In the genomic region with DNA sequence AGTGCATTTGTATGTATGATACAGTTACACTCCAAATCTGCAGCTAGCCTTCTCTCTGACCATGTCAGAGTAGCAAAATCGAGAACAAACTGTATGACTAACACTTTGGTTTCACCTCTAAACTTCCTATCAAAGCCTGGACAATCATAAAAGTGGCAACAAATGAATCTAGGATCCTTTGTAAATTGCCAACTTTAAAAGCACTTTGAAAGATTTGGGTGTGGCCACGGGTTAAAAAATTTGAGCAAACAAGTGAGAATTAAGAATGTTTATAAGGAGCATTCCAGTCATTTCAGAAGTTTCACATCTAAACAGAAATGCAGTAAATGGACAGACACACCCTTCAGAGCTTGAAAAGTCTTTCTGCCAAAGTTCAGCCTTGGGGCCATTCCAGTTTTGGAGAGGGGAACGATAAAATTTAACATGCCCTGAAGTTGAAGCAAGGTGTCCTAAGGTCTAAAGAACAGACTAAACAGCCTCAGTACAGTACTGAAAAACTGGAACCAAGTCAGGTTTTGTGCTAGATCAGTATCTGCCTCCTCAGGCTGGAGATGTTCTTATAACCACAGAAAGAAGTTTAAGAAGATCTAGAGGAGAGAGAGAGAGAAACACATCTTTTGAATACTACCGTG, we compare ENCODE assay signal across 2 cellular contexts.
TF ChIP-seq lines count a peak whose summit lies in the region.

No MANE protein-coding gene starts in this region.

TF ChIP-seq in GM23338, 12 proteins besides CTCF, POLR2A, EP300 and RAD21 (continued from another document):
- TF ChIP-seq, protein P1, sequence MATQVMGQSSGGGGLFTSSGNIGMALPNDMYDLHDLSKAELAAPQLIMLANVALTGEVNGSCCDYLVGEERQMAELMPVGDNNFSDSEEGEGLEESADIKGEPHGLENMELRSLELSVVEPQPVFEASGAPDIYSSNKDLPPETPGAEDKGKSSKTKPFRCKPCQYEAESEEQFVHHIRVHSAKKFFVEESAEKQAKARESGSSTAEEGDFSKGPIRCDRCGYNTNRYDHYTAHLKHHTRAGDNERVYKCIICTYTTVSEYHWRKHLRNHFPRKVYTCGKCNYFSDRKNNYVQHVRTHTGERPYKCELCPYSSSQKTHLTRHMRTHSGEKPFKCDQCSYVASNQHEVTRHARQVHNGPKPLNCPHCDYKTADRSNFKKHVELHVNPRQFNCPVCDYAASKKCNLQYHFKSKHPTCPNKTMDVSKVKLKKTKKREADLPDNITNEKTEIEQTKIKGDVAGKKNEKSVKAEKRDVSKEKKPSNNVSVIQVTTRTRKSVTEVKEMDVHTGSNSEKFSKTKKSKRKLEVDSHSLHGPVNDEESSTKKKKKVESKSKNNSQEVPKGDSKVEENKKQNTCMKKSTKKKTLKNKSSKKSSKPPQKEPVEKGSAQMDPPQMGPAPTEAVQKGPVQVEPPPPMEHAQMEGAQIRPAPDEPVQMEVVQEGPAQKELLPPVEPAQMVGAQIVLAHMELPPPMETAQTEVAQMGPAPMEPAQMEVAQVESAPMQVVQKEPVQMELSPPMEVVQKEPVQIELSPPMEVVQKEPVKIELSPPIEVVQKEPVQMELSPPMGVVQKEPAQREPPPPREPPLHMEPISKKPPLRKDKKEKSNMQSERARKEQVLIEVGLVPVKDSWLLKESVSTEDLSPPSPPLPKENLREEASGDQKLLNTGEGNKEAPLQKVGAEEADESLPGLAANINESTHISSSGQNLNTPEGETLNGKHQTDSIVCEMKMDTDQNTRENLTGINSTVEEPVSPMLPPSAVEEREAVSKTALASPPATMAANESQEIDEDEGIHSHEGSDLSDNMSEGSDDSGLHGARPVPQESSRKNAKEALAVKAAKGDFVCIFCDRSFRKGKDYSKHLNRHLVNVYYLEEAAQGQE (IDR thresholded peaks at IDR 0.05; ENCODE audit: unreplicated experiment), result no peak
- TF ChIP-seq, protein P2, sequence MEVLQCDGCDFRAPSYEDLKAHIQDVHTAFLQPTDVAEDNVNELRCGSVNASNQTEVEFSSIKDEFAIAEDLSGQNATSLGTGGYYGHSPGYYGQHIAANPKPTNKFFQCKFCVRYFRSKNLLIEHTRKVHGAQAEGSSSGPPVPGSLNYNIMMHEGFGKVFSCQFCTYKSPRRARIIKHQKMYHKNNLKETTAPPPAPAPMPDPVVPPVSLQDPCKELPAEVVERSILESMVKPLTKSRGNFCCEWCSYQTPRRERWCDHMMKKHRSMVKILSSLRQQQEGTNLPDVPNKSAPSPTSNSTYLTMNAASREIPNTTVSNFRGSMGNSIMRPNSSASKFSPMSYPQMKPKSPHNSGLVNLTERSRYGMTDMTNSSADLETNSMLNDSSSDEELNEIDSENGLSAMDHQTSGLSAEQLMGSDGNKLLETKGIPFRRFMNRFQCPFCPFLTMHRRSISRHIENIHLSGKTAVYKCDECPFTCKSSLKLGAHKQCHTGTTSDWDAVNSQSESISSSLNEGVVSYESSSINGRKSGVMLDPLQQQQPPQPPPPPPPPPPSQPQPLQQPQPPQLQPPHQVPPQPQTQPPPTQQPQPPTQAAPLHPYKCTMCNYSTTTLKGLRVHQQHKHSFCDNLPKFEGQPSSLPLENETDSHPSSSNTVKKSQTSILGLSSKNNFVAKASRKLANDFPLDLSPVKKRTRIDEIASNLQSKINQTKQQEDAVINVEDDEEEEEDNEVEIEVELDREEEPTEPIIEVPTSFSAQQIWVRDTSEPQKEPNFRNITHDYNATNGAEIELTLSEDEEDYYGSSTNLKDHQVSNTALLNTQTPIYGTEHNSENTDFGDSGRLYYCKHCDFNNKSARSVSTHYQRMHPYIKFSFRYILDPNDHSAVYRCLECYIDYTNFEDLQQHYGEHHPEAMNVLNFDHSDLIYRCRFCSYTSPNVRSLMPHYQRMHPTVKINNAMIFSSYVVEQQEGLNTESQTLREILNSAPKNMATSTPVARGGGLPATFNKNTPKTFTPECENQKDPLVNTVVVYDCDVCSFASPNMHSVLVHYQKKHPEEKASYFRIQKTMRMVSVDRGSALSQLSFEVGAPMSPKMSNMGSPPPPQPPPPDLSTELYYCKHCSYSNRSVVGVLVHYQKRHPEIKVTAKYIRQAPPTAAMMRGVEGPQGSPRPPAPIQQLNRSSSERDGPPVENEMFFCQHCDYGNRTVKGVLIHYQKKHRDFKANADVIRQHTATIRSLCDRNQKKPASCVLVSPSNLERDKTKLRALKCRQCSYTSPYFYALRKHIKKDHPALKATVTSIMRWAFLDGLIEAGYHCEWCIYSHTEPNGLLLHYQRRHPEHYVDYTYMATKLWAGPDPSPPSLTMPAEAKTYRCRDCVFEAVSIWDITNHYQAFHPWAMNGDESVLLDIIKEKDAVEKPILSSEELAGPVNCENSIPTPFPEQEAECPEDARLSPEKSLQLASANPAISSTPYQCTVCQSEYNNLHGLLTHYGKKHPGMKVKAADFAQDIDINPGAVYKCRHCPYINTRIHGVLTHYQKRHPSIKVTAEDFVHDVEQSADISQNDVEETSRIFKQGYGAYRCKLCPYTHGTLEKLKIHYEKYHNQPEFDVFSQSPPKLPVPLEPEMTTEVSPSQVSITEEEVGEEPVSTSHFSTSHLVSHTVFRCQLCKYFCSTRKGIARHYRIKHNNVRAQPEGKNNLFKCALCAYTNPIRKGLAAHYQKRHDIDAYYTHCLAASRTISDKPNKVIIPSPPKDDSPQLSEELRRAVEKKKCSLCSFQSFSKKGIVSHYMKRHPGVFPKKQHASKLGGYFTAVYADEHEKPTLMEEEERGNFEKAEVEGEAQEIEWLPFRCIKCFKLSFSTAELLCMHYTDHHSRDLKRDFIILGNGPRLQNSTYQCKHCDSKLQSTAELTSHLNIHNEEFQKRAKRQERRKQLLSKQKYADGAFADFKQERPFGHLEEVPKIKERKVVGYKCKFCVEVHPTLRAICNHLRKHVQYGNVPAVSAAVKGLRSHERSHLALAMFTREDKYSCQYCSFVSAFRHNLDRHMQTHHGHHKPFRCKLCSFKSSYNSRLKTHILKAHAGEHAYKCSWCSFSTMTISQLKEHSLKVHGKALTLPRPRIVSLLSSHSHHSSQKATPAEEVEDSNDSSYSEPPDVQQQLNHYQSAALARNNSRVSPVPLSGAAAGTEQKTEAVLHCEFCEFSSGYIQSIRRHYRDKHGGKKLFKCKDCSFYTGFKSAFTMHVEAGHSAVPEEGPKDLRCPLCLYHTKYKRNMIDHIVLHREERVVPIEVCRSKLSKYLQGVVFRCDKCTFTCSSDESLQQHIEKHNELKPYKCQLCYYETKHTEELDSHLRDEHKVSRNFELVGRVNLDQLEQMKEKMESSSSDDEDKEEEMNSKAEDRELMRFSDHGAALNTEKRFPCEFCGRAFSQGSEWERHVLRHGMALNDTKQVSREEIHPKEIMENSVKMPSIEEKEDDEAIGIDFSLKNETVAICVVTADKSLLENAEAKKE (CRISPR knock-in tag; IDR thresholded peaks at IDR 0.05), result no peak

TF ChIP-seq in WTC11, 78 proteins besides CTCF, POLR2A, EP300 and RAD21 (continued from another document):
- TF ChIP-seq, protein P3, sequence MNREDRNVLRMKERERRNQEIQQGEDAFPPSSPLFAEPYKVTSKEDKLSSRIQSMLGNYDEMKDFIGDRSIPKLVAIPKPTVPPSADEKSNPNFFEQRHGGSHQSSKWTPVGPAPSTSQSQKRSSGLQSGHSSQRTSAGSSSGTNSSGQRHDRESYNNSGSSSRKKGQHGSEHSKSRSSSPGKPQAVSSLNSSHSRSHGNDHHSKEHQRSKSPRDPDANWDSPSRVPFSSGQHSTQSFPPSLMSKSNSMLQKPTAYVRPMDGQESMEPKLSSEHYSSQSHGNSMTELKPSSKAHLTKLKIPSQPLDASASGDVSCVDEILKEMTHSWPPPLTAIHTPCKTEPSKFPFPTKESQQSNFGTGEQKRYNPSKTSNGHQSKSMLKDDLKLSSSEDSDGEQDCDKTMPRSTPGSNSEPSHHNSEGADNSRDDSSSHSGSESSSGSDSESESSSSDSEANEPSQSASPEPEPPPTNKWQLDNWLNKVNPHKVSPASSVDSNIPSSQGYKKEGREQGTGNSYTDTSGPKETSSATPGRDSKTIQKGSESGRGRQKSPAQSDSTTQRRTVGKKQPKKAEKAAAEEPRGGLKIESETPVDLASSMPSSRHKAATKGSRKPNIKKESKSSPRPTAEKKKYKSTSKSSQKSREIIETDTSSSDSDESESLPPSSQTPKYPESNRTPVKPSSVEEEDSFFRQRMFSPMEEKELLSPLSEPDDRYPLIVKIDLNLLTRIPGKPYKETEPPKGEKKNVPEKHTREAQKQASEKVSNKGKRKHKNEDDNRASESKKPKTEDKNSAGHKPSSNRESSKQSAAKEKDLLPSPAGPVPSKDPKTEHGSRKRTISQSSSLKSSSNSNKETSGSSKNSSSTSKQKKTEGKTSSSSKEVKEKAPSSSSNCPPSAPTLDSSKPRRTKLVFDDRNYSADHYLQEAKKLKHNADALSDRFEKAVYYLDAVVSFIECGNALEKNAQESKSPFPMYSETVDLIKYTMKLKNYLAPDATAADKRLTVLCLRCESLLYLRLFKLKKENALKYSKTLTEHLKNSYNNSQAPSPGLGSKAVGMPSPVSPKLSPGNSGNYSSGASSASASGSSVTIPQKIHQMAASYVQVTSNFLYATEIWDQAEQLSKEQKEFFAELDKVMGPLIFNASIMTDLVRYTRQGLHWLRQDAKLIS (CRISPR knock-in tag; IDR thresholded peaks at IDR 0.05; ENCODE audit: borderline replicate concordance), result no peak
- no peak for TF ChIP-seq ZNF317 (CRISPR knock-in tag; IDR thresholded peaks at IDR 0.05; ENCODE audit: borderline replicate concordance, low read depth)
- TF ChIP-seq ZNF423 (CRISPR knock-in tag; IDR thresholded peaks at IDR 0.05), result no peak
- TF ChIP-seq ESRRA (CRISPR knock-in tag; IDR thresholded peaks at IDR 0.05; ENCODE audit: borderline replicate concordance), result no peak
- TF ChIP-seq, protein P4, sequence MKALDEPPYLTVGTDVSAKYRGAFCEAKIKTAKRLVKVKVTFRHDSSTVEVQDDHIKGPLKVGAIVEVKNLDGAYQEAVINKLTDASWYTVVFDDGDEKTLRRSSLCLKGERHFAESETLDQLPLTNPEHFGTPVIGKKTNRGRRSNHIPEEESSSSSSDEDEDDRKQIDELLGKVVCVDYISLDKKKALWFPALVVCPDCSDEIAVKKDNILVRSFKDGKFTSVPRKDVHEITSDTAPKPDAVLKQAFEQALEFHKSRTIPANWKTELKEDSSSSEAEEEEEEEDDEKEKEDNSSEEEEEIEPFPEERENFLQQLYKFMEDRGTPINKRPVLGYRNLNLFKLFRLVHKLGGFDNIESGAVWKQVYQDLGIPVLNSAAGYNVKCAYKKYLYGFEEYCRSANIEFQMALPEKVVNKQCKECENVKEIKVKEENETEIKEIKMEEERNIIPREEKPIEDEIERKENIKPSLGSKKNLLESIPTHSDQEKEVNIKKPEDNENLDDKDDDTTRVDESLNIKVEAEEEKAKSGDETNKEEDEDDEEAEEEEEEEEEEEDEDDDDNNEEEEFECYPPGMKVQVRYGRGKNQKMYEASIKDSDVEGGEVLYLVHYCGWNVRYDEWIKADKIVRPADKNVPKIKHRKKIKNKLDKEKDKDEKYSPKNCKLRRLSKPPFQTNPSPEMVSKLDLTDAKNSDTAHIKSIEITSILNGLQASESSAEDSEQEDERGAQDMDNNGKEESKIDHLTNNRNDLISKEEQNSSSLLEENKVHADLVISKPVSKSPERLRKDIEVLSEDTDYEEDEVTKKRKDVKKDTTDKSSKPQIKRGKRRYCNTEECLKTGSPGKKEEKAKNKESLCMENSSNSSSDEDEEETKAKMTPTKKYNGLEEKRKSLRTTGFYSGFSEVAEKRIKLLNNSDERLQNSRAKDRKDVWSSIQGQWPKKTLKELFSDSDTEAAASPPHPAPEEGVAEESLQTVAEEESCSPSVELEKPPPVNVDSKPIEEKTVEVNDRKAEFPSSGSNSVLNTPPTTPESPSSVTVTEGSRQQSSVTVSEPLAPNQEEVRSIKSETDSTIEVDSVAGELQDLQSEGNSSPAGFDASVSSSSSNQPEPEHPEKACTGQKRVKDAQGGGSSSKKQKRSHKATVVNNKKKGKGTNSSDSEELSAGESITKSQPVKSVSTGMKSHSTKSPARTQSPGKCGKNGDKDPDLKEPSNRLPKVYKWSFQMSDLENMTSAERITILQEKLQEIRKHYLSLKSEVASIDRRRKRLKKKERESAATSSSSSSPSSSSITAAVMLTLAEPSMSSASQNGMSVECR (CRISPR knock-in tag; IDR thresholded peaks at IDR 0.05; ENCODE audit: borderline replicate concordance), result no peak
